ENCODE assay signal across 11 cellular contexts in the genomic region with DNA sequence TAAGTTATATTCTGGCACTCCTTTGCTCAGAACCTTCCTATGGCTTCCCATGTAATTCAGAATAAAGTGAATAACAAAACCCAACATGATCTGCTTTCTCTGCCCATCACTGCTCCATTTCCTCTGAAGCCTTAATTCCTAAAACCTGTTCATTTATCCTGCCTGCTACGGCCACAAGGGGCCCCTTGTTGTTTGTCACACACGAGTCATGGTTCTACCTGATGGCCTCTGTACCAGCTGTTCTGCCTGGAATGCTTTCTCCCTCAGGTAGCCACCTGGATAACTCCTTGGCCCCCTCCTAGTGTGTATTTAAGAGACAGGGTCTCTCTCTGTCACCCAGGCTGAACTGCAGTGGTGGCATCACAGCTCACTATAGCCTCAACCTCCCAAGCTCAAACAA. TPM values are rescaled to one million over a fixed set of nuclear protein-coding genes. Genes with fewer than 3 reads are reported as not detected.
A peak's percentile ranks its signal among the peaks of the same experiment; 100 is the strongest.
DNase-seq lines count a peak whose midpoint lies in the region; ATAC-seq and TF ChIP-seq lines count a peak whose summit lies in the region.
"Had no signal": no experiment of that assay in that cellular context is flagged by ENCODE, and none has a peak within 500 bp of the region (broad histone marks: within the 10 kb centered on the region; RNA-seq: fewer than 3 reads in every experiment).

No MANE protein-coding gene starts in this region.

- no peak overlapping the region for H2AFZ ChIP-seq in PC-3 (ENCODE audit: low read length)

- BruUV-seq in PC-3 (replicated peaks; lab: Mats Ljungman, UMichigan) = no TSS peak

- POLR2A ChIA-PET in AG04450 (lab: Yijun Ruan, JAX) = no interaction called here
- POLR2A ChIA-PET in PC-3 (lab: Charles Lee; ENCODE audit: unreplicated experiment) = no interaction called here

- H3K9me3 ChIP-seq in AG04450 (ENCODE audit: control insufficient read depth, insufficient read depth, low read length) (peaks cover 9% of the 10 kb centered on the region), PC-3 (ENCODE audit: low read length) (no peaks in the 10 kb centered on the region), upper lobe of left lung (peaks cover 0 to 10% (median 6%) of the 10 kb centered on the region in 4 donors)

- no peaks in the 10 kb centered on the region for H4K20me1 ChIP-seq in PC-3 (ENCODE audit: low read length)

- CTCF ChIA-PET in AG04450 (lab: Charles Lee) (interaction anchor here (0.6 kb wide), 1 partner anchor 10 kb away, joined by 3 read pairs; no protein-coding TSS in a partner anchor), PC-3 (lab: Charles Lee) (interaction anchor here (0.6 to 0.7 kb wide), 2 partner anchors 42 to 89 kb away, joined by 3 read pairs; no protein-coding TSS in a partner anchor)

- H3F3A ChIP-seq in PC-3 (ENCODE audit: low read length, unreplicated experiment) = no peaks in the 10 kb centered on the region

- H3K36me3 ChIP-seq in PC-3 (ENCODE audit: low read depth, low read length) = peaks cover 6% of the 10 kb centered on the region
- H3K36me3 ChIP-seq in upper lobe of left lung = no peaks in the 10 kb centered on the region

- H3K4me3 ChIP-seq in AG04450 (ENCODE audit: low read depth, low read length) (no peak overlapping the region), GM12865 (ENCODE audit: low read depth, low read length) (no peak overlapping the region), PC-3 (ENCODE audit: low read length) (no peak overlapping the region), upper lobe of left lung (no peak overlapping the region)
- H3K4me3 ChIP-seq: dorsolateral prefrontal cortex had no signal

- no peak for DNase-seq in AG04450 (ENCODE audit: low read depth, low spot score)
- peak; percentile 38 for DNase-seq in GM12865 (ENCODE audit: low read depth)
- DNase-seq in PC-3 = peak; percentile 70
- DNase-seq in foreskin keratinocyte = no peak
- no peak for DNase-seq in NCI-H2227 (lab: John Stamatoyannopoulos, UW; ENCODE audit: unreplicated experiment)
- no peak for DNase-seq in DMS79 treated with DMSO at 0.1 percent for 48 hours (lab: John Stamatoyannopoulos, UW)
- no peak for DNase-seq in NCI-H1092 treated with DMSO at 0.1 percent for 48 hours (lab: John Stamatoyannopoulos, UW)
- DNase-seq in upper lobe of left lung = no peak
- DNase-seq: activated CD4-positive, alpha-beta T cell treated with anti-CD3 and anti-CD28 coated beads for 1 hour; dorsolateral prefrontal cortex; naive thymus-derived CD4-positive, alpha-beta T cell had no signal

- H3K4me1 ChIP-seq in PC-3 (ENCODE audit: insufficient read depth, low read length) (no peaks in the 10 kb centered on the region), foreskin keratinocyte (no peaks in the 10 kb centered on the region), upper lobe of left lung (no peaks in the 10 kb centered on the region)

- TF ChIP-seq POLR2A in upper lobe of left lung (IDR thresholded peaks at IDR 0.05) = no peak

- ATAC-seq in PC-3 = peak; percentile 97
- ATAC-seq in foreskin keratinocyte = peak; percentile 32
- no peak for ATAC-seq in upper lobe of left lung (ENCODE audit: low FRiP score in 2 of 2)
- ATAC-seq: naive thymus-derived CD4-positive, alpha-beta T cell had no signal

- H3K4me2 ChIP-seq in PC-3 (ENCODE audit: low read length) = no peak overlapping the region

- H3K27ac ChIP-seq in AG04450 (ENCODE audit: low read depth, low read length) = no peak overlapping the region
- H3K27ac ChIP-seq in PC-3 (ENCODE audit: low read length) = no peak overlapping the region
- no peak overlapping the region for H3K27ac ChIP-seq in foreskin keratinocyte
- H3K27ac ChIP-seq in upper lobe of left lung = no peak overlapping the region
- H3K27ac ChIP-seq: dorsolateral prefrontal cortex had no signal

- H3K9ac ChIP-seq in PC-3 (ENCODE audit: low read length) = no peak overlapping the region

- peak; percentile 26; the same call in 1 of the 2 replicates for TF ChIP-seq CTCF in AG04450 (IDR thresholded peaks at IDR 0.05; ENCODE audit: low read depth, low read length)
- peak; percentile 31 for TF ChIP-seq CTCF in GM12865 (IDR thresholded peaks at IDR 0.05; ENCODE audit: insufficient read depth, low read depth, low read length, missing control alignments)
- TF ChIP-seq CTCF in PC-3 (conservative IDR thresholded peaks at IDR 0.05; ENCODE audit: low read depth, low read length) = peak; percentile 69
- TF ChIP-seq CTCF in foreskin keratinocyte (conservative IDR thresholded peaks at IDR 0.05) = peak; percentile 54
- peak in 2 of 6 experiments; percentile 22 to 26 for TF ChIP-seq CTCF in upper lobe of left lung (IDR thresholded peaks at IDR 0.05)

- no peaks in the 10 kb centered on the region for H3K9me2 ChIP-seq in PC-3 (replicated peaks; ENCODE audit: low read length)

- WGBS in upper lobe of left lung, 2 donors = 6 to 9% methylated on average over 2 of the region's 2 CpGs

- no peak for TF ChIP-seq EP300 in upper lobe of left lung (IDR thresholded peaks at IDR 0.05)

- H3K27me3 ChIP-seq in AG04450 (ENCODE audit: control insufficient read depth, insufficient read depth, low read length) (peaks cover 4% of the 10 kb centered on the region), PC-3 (ENCODE audit: low read length) (no peaks in the 10 kb centered on the region), foreskin keratinocyte (no peaks in the 10 kb centered on the region), upper lobe of left lung (no peaks in the 10 kb centered on the region)
- H3K27me3 ChIP-seq: dorsolateral prefrontal cortex had no signal

- intact Hi-C loops in PC-3 (cut with micrococcal nuclease) = loop anchor here (2.0 to 5.0 kb wide), 2 partner anchors 34 to 50 kb away; no protein-coding TSS in a partner anchor

- H3K79me2 ChIP-seq in PC-3 (ENCODE audit: low read length) = no peaks in the 10 kb centered on the region

RNA-seq across cellular contexts. Expression of a gene that starts 26.8 kb away (rescaled TPM):
- polyA plus RNA-seq in AG04450 (2011; rRNA removed) (484 and 516 TPM in 2 replicates), foreskin keratinocyte (181 and 191 TPM in 2 replicates)
- 285 and 328 TPM in 2 replicates for polyA minus RNA-seq in AG04450 (2011; rRNA and poly(A)+ RNA removed)
- total RNA-seq in PC-3 (2014; rRNA removed) (284 and 376 TPM in 2 replicates), foreskin keratinocyte (168 and 180 TPM in 2 replicates), upper lobe of left lung (100 to 1,000 TPM; 115 to 223 (median 179) TPM)

RNA-seq across cellular contexts. Expression of a gene that starts 39.2 kb away (rescaled TPM):
- not detected in 2 replicates for polyA plus RNA-seq in AG04450 (2011; rRNA removed)
- polyA minus RNA-seq in AG04450 (2011; rRNA and poly(A)+ RNA removed) = not detected in 2 replicates
- total RNA-seq in PC-3 (2014; rRNA removed) = not detected in 2 replicates
- total RNA-seq in foreskin keratinocyte = not detected in 2 replicates
- not detected in 2 replicates for polyA plus RNA-seq in foreskin keratinocyte
- not detected for total RNA-seq in upper lobe of left lung
- total RNA-seq: dorsolateral prefrontal cortex; naive thymus-derived CD4-positive, alpha-beta T cell had no signal
- polyA plus RNA-seq: naive thymus-derived CD4-positive, alpha-beta T cell had no signal

RNA-seq across cellular contexts. Expression of a gene that starts 47.0 kb away (rescaled TPM):
- polyA plus RNA-seq in AG04450 (2011; rRNA removed) = 1.8 and 3.6 TPM in 2 replicates
- polyA minus RNA-seq in AG04450 (2011; rRNA and poly(A)+ RNA removed) = 2.3 TPM in 2 replicates
- 7.9 and 9.7 TPM in 2 replicates for total RNA-seq in PC-3 (2014; rRNA removed)
- total RNA-seq in foreskin keratinocyte = 1.5 and 3.2 TPM in 2 replicates
- polyA plus RNA-seq in foreskin keratinocyte = 1.7 and 2.2 TPM in 2 replicates
- 10 to 100 TPM in 2 of 6 donors, 1 to 10 TPM in 4; 2.7 to 48.2 (median 4.8) TPM for total RNA-seq in upper lobe of left lung
- polyA plus RNA-seq: naive thymus-derived CD4-positive, alpha-beta T cell had no signal

Comparison
In these comparisons a context has a peak if more than half of its experiments do, and no peak if none do; other contexts are left out.
1. DNase-seq: peak in GM12865 (single experiment) and PC-3 (single experiment); none in AG04450 (single experiment), foreskin keratinocyte (0 of 2), NCI-H2227 (single experiment), DMS79 treated with DMSO at 0.1 percent for 48 hours (single experiment), NCI-H1092 treated with DMSO at 0.1 percent for 48 hours (single experiment) and upper lobe of left lung (0 of 2).
2. ATAC-seq: peak in PC-3 (single experiment) and foreskin keratinocyte (single experiment); none in upper lobe of left lung (0 of 2).